In genomic region chr7:17384400-17384799, GRCh38 we compare ENCODE assay signal across 23 cellular contexts.
A peak's percentile ranks its signal among the peaks of the same experiment; 100 is the strongest.
DNase-seq lines count a peak whose midpoint lies in the region; ATAC-seq, FAIRE-seq and TF ChIP-seq lines count a peak whose summit lies in the region.
"Had no signal": no experiment of that assay in that cellular context is flagged by ENCODE, and none has a peak within 500 bp of the region (broad histone marks: within the 10 kb centered on the region; RNA-seq: fewer than 3 reads in every experiment).

No MANE protein-coding gene starts in this region.

- DNase-seq in DMS53 (lab: John Stamatoyannopoulos, UW) (peak; percentile 69), H54 (ENCODE audit: insufficient read length, low spot score) (no peak), epithelial cell of esophagus (ENCODE audit: low read depth) (peak; percentile 19), foreskin keratinocyte (no peak), SW480 (ENCODE audit: low spot score) (no peak)
- DNase-seq in activated T-cell treated with anti-CD3 and anti-CD28 coated beads, Interleukin-2, amount 50 U/mL, for 72 hours, result no peak
- DNase-seq: DMS79 treated with DMSO at 0.1 percent for 48 hours, HCEC 1CT, IMR-90, NCI-H1105, NCI-H146, NCI-H2029, NCI-H2171 treated with DMSO at 0.1 percent for 48 hours, NCI-H526 treated with DMSO at 0.1 percent for 48 hours, SJCRH30 had no signal

- no peak overlapping the region for H3K27ac Mint-ChIP-seq in activated T-cell treated with anti-CD3 and anti-CD28 coated beads, Interleukin-2, amount 50 U/mL, for 72 hours
- H3K27ac Mint-ChIP-seq: B cell, CD14-positive monocyte had no signal

- no peaks in the 10 kb centered on the region for H3K9me3 Mint-ChIP-seq in activated T-cell treated with anti-CD3 and anti-CD28 coated beads, Interleukin-2, amount 50 U/mL, for 72 hours

- no peaks in the 10 kb centered on the region for H3K79me2 ChIP-seq in OCI-LY3 (ENCODE audit: low read length)

- ATAC-seq in activated T-cell treated with anti-CD3 and anti-CD28 coated beads, Interleukin-2, amount 50 U/mL, for 72 hours (replicated peaks in 1 of 2), result no peak
- ATAC-seq in foreskin keratinocyte (no peak), GM21390 (IDR thresholded peaks at IDR 0.05; ENCODE audit: unreplicated experiment) (no peak)
- ATAC-seq: A549, GM12878 had no signal

- H3K4me3 ChIP-seq in OCI-LY3 (ENCODE audit: low read length), result no peak overlapping the region
- H3K4me3 ChIP-seq in epithelial cell of esophagus (ENCODE audit: low read length), result no peak overlapping the region
- H3K4me3 ChIP-seq: A549, GM12878, SJCRH30 had no signal

- H3K27ac ChIP-seq in OCI-LY3 (ENCODE audit: low read length), result 0 out of 2 replicates have a peak overlapping the region, but pooled peaks have one; percentile 89
- no peak overlapping the region for H3K27ac ChIP-seq in foreskin keratinocyte
- H3K27ac ChIP-seq: A549, HL-60, KMS-11, SJCRH30 had no signal

- H3K36me3 ChIP-seq in OCI-LY3 (replicated peaks; ENCODE audit: low read depth, low read length), result peaks cover 23% of the 10 kb centered on the region
- H3K36me3 ChIP-seq: SJCRH30 had no signal

- H3K27me3 Mint-ChIP-seq in activated T-cell treated with anti-CD3 and anti-CD28 coated beads, Interleukin-2, amount 50 U/mL, for 72 hours (ENCODE audit: low read depth), result no peaks in the 10 kb centered on the region
- H3K27me3 Mint-ChIP-seq: B cell had no signal

- H3K4me1 ChIP-seq in OCI-LY3 (ENCODE audit: low read length), result peaks cover 49% of the 10 kb centered on the region
- peaks cover 5% of the 10 kb centered on the region for H3K4me1 ChIP-seq in foreskin keratinocyte
- H3K4me1 ChIP-seq: SJCRH30 had no signal

- H3K36me3 Mint-ChIP-seq in activated T-cell treated with anti-CD3 and anti-CD28 coated beads, Interleukin-2, amount 50 U/mL, for 72 hours (ENCODE audit: insufficient read depth in 2 of 2), result no peaks in the 10 kb centered on the region
- H3K36me3 Mint-ChIP-seq: CD14-positive monocyte had no signal

- no peaks in the 10 kb centered on the region for H3K27me3 ChIP-seq in OCI-LY3 (ENCODE audit: low read depth, low read length)
- no peaks in the 10 kb centered on the region for H3K27me3 ChIP-seq in foreskin keratinocyte
- H3K27me3 ChIP-seq: SJCRH30 had no signal

- no peak overlapping the region for H2AFZ ChIP-seq in OCI-LY3 (ENCODE audit: low read depth, low read length)

- no peak overlapping the region for H3K4me2 ChIP-seq in OCI-LY3 (ENCODE audit: low read length)
- H3K4me2 ChIP-seq: A549, KMS-11 had no signal

- FAIRE-seq in H54 (lab: Jason Lieb, UNC), result peak; percentile 74
- FAIRE-seq: A549, GM12878 had no signal

- TF ChIP-seq POLR2A in H54 (IDR thresholded peaks at IDR 0.05; ENCODE audit: low read depth, low read length), result no peak

- no peaks in the 10 kb centered on the region for H4K20me1 ChIP-seq in OCI-LY3 (ENCODE audit: insufficient read depth, low read length)

- H3K4me3 Mint-ChIP-seq in activated T-cell treated with anti-CD3 and anti-CD28 coated beads, Interleukin-2, amount 50 U/mL, for 72 hours, result no peak overlapping the region
- H3K4me3 Mint-ChIP-seq: B cell, CD14-positive monocyte had no signal

- H3K9ac ChIP-seq in OCI-LY3 (ENCODE audit: low read length), result no peak overlapping the region
- H3K9ac ChIP-seq: KMS-11 had no signal

- TF ChIP-seq CTCF in OCI-LY3 (IDR thresholded peaks at IDR 0.05; ENCODE audit: low read depth, low read length) (no peak), epithelial cell of esophagus (IDR thresholded peaks at IDR 0.05; ENCODE audit: insufficient read depth, low read depth, low read length, missing control alignments) (no peak), foreskin keratinocyte (conservative IDR thresholded peaks at IDR 0.05) (no peak)

- no peaks in the 10 kb centered on the region for H3K4me1 Mint-ChIP-seq in activated T-cell treated with anti-CD3 and anti-CD28 coated beads, Interleukin-2, amount 50 U/mL, for 72 hours (ENCODE audit: low read depth)
- H3K4me1 Mint-ChIP-seq: B cell had no signal

- 0 out of 2 replicates have a peak, but pooled peaks cover 4% of the 10 kb centered on the region for H3K9me3 ChIP-seq in OCI-LY3 (ENCODE audit: insufficient read depth, low read length)
- H3K9me3 ChIP-seq: A549, SJCRH30 had no signal

Comparison
In these comparisons a context has a peak if more than half of its experiments do, and no peak if none do; other contexts are left out.
1. DNase-seq: peak in DMS53 (single experiment) and epithelial cell of esophagus (single experiment); none in H54 (single experiment), activated T-cell treated with anti-CD3 and anti-CD28 coated beads, Interleukin-2, amount 50 U/mL, for 72 hours (0 of 2), foreskin keratinocyte (0 of 2) and SW480 (single experiment).